8 cellular contexts compared by ENCODE assay signal in the genomic region with DNA sequence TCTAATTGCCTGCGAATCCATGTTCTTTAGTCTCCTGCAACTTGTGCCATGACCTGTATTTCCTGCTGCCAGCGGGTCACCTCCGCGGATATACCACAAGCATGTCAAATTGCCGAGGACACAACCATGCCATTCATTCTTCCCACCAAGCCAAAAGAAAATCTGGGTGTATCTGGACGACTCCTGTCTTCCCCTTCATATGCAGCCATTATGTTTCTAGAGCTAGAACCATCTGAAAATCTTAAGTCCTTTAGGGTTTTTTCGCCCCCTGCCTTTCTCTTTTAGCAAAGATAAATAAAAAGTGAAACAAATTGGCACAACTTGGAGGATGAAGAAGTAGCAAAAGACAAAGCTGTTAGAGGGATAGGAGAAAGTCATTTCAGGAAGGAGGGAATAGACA.
A peak's percentile ranks its signal among the peaks of the same experiment; 100 is the strongest.
DNase-seq lines count a peak whose midpoint lies in the region; TF ChIP-seq lines count a peak whose summit lies in the region.

No MANE protein-coding gene starts in this region.

- H4K8ac ChIP-seq in neuronal stem cell (ENCODE audit: low read depth, low read length), result no peak overlapping the region

- H2BK120ac ChIP-seq in neuronal stem cell (ENCODE audit: low read depth, low read length), result no peak overlapping the region

- H3K79me2 ChIP-seq in smooth muscle cell (ENCODE audit: low read depth), result peaks cover 79% of the 10 kb centered on the region

- peaks cover 18% of the 10 kb centered on the region for H3F3A ChIP-seq in smooth muscle cell (ENCODE audit: low read depth)

- H3K4me2 ChIP-seq in smooth muscle cell, result peak overlapping the region; percentile 99
- H3K4me2 ChIP-seq in neuronal stem cell (ENCODE audit: insufficient read depth, low read length, poor library complexity, severe bottlenecking), result no peak overlapping the region

- no peak overlapping the region for H4K91ac ChIP-seq in neuronal stem cell (ENCODE audit: low read depth, low read length, poor library complexity)

- no peak overlapping the region for H2AFZ ChIP-seq in smooth muscle cell (ENCODE audit: low read depth)
- H2AFZ ChIP-seq in neuronal stem cell (ENCODE audit: low read length), result no peak overlapping the region

- no peaks in the 10 kb centered on the region for H3K36me3 ChIP-seq in smooth muscle cell (ENCODE audit: low read depth)
- no peaks in the 10 kb centered on the region for H3K36me3 ChIP-seq in neuronal stem cell (replicated peaks in 1 of 2; ENCODE audit: control insufficient read depth in 2 of 2, insufficient read depth in 2 of 2, low read length in 2 of 2)

- no peak for TF ChIP-seq CTCF in smooth muscle cell (IDR thresholded peaks at IDR 0.05; ENCODE audit: borderline replicate concordance, insufficient read depth, poor library complexity, severe bottlenecking)

- H3K9me3 ChIP-seq in smooth muscle cell (replicated peaks; ENCODE audit: low read depth) (no peaks in the 10 kb centered on the region), neuronal stem cell (replicated peaks in 1 of 2; ENCODE audit: control insufficient read depth in 2 of 2, insufficient read depth in 1 of 2, low read depth in 1 of 2, low read length in 2 of 2) (no peaks in the 10 kb centered on the region)

- H3K4me3 ChIP-seq in smooth muscle cell (peak overlapping the region; percentile 94), neuronal stem cell (ENCODE audit: low read length in 2 of 2) (no peak overlapping the region)

- H3K27ac ChIP-seq in smooth muscle cell (ENCODE audit: low read depth), result peak overlapping the region; percentile 100
- no peak overlapping the region for H3K27ac ChIP-seq in neuronal stem cell (replicated peaks; ENCODE audit: low read length)

- H2BK12ac ChIP-seq in neuronal stem cell (ENCODE audit: low read length), result no peak overlapping the region

- H3K9ac ChIP-seq in smooth muscle cell (ENCODE audit: low read depth) (peak overlapping the region; percentile 11), neuronal stem cell (ENCODE audit: low read depth, low read length, poor library complexity) (no peak overlapping the region)

- no peak overlapping the region for H2BK5ac ChIP-seq in neuronal stem cell (ENCODE audit: low read length)

- no peak overlapping the region for H3K14ac ChIP-seq in neuronal stem cell (ENCODE audit: low read length)

- peak; percentile 24 for DNase-seq in NOMO-1 treated with DMSO at 0.1 percent for 48 hours (lab: John Stamatoyannopoulos, UW; ENCODE audit: unreplicated experiment)
- DNase-seq in NOMO-1 treated with dmso at 0.1 percent for 144 hours (lab: John Stamatoyannopoulos, UW; ENCODE audit: unreplicated experiment), result no peak
- DNase-seq in RPMI8226, result peak; percentile 41
- peak; percentile 10 for DNase-seq in fibroblast of gingiva (ENCODE audit: low read depth)
- DNase-seq in smooth muscle cell (lab: John Stamatoyannopoulos, UW; ENCODE audit: unreplicated experiment), result no peak
- no peak for DNase-seq in hepatic stellate cell (ENCODE audit: low spot score)
- DNase-seq in SK-N-DZ (ENCODE audit: low spot score), result no peak
- DNase-seq in neuronal stem cell (ENCODE audit: low spot score), result no peak

- no peak overlapping the region for H2BK15ac ChIP-seq in neuronal stem cell (ENCODE audit: low read length)

- peaks cover 56% of the 10 kb centered on the region for H4K20me1 ChIP-seq in smooth muscle cell (ENCODE audit: low read depth)

- 53% methylated on average over 7 of the region's 7 CpGs for WGBS in smooth muscle cell (ENCODE audit: low lambda C conversion rate)
- WGBS in neuronal stem cell (ENCODE audit: extremely low coverage in 2 of 2, insufficient read length in 2 of 2, insufficient replicate concordance in 1 of 2), 2 donors, result no CpG with 5 or more reads among the region's 7 CpGs

- H3K4me1 ChIP-seq in smooth muscle cell (ENCODE audit: low read depth), result peaks cover 15% of the 10 kb centered on the region
- H3K4me1 ChIP-seq in neuronal stem cell (ENCODE audit: control insufficient read depth in 2 of 2, insufficient read depth in 1 of 2, low read depth in 1 of 2, low read length in 2 of 2), result peaks cover 11 to 24% of the 10 kb centered on the region in 2 donors

- H2AK5ac ChIP-seq in neuronal stem cell (ENCODE audit: low read depth, low read length), result no peak overlapping the region

- peaks cover 2% of the 10 kb centered on the region for H3K79me1 ChIP-seq in neuronal stem cell (ENCODE audit: low read depth, low read length)

- no peak overlapping the region for H3K23ac ChIP-seq in neuronal stem cell (ENCODE audit: low read depth, low read length, poor library complexity)

- H3K4ac ChIP-seq in neuronal stem cell (ENCODE audit: low read length), result no peak overlapping the region

- H3K27me3 ChIP-seq in smooth muscle cell (ENCODE audit: low read depth), result no peaks in the 10 kb centered on the region
- no peaks in the 10 kb centered on the region for H3K27me3 ChIP-seq in neuronal stem cell (ENCODE audit: control insufficient read depth in 3 of 3, insufficient read depth in 3 of 3, low read depth in 1 of 3, low read length in 3 of 3)

- H3K18ac ChIP-seq in neuronal stem cell (ENCODE audit: low read length), result no peak overlapping the region

Comparison
In these comparisons a context has a peak if more than half of its experiments do, and no peak if none do; other contexts are left out.
1. DNase-seq: peak in NOMO-1 treated with DMSO at 0.1 percent for 48 hours (single experiment), RPMI8226 (single experiment) and fibroblast of gingiva (single experiment); none in NOMO-1 treated with dmso at 0.1 percent for 144 hours (single experiment), smooth muscle cell (single experiment), hepatic stellate cell (single experiment), SK-N-DZ (single experiment) and neuronal stem cell (single experiment).